ENCODE assay signal across 31 cellular contexts in the genomic region with DNA sequence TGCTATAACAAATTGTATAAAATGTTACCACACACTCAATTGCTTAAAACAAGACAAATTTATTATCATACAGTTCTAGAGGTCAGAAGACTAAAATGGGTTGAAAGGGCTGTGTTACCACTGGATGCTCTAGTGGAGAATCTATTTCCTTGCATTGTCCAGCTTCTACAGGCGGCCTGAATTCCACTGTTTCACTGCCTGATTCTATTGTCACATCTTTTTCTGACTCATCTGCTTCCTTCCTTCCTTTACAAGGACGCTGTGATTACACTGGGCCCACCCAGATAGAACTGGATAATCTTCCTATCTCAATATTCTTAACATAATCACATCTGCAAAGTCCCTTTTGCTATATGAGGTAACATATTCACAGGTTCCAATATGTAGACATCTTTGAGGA. TPM values are rescaled to one million over a fixed set of nuclear protein-coding genes. Genes with fewer than 3 reads are reported as not detected.
"Had no signal": no experiment of that assay in that cellular context is flagged by ENCODE, and none has a peak within 500 bp of the region (broad histone marks: within the 10 kb centered on the region; RNA-seq: fewer than 3 reads in every experiment).

No MANE protein-coding gene starts in this region.

- H3K36me3 ChIP-seq: ascending aorta, brain microvascular endothelial cell, esophagus squamous epithelium had no signal

- H3K9me3 Mint-ChIP-seq: activated CD4-positive, alpha-beta memory T cell treated with anti-CD3 and anti-CD28 coated beads, Interleukin-2, amount 10 ng/mL, durations not matched to agents 7 days and 5 days; activated CD4-positive, alpha-beta T cell treated with anti-CD3 and anti-CD28 coated beads, Interleukin-2, amount 10 ng/mL, durations not matched to agents 7 days and 5 days; activated naive CD4-positive, alpha-beta T cell treated with anti-CD3 and anti-CD28 coated beads, Interleukin-2, amount 10 ng/mL, durations not matched to agents 7 days and 5 days; activated naive CD8-positive, alpha-beta T cell treated with anti-CD3 and anti-CD28 coated beads, Interleukin-2, amount 10 ng/mL, durations not matched to agents 7 days and 5 days; central memory CD8-positive, alpha-beta T cell had no signal

- FAIRE-seq: bronchial epithelial cell, frontal cortex, TTC549 had no signal

- H3K27ac Mint-ChIP-seq: activated CD4-positive, alpha-beta memory T cell treated with anti-CD3 and anti-CD28 coated beads, Interleukin-2, amount 10 ng/mL, durations not matched to agents 7 days and 5 days; activated CD4-positive, alpha-beta T cell treated with anti-CD3 and anti-CD28 coated beads, Interleukin-2, amount 10 ng/mL, durations not matched to agents 7 days and 5 days; activated naive CD4-positive, alpha-beta T cell treated with anti-CD3 and anti-CD28 coated beads, Interleukin-2, amount 10 ng/mL, durations not matched to agents 7 days and 5 days; activated naive CD4-positive, alpha-beta T cell treated with anti-CD3 and anti-CD28 coated beads, Interleukin-2, amount 50 U/mL, for 72 hours; activated naive CD8-positive, alpha-beta T cell treated with anti-CD3 and anti-CD28 coated beads, Interleukin-2, amount 10 ng/mL, durations not matched to agents 7 days and 5 days; activated T-cell treated with anti-CD3 and anti-CD28 coated beads, Interleukin-2, amount 50 U/mL, for 24 hours; activated T-cell treated with anti-CD3 and anti-CD28 coated beads, Interleukin-2, amount 50 U/mL, for 72 hours; dendritic cell treated with granulocyte-macrophage colony-stimulating factor and Interleukin-4, amounts not matched to agents 40 ng/mL and 50 ng/mL, for 4 days; WTC11 had no signal

- ATAC-seq: activated naive CD4-positive, alpha-beta T cell treated with anti-CD3 and anti-CD28 coated beads, Interleukin-2, amount 50 U/mL, for 72 hours; activated T-cell treated with anti-CD3 and anti-CD28 coated beads, Interleukin-2, amount 50 U/mL, for 72 hours; WTC11 had no signal

- H3K4me3 ChIP-seq: ascending aorta, coronary artery, esophagus squamous epithelium had no signal

- H3K27me3 ChIP-seq: ascending aorta, brain microvascular endothelial cell, esophagus squamous epithelium had no signal

- H3K4me3 Mint-ChIP-seq: activated CD4-positive, alpha-beta memory T cell treated with anti-CD3 and anti-CD28 coated beads, Interleukin-2, amount 10 ng/mL, durations not matched to agents 7 days and 5 days; activated CD4-positive, alpha-beta T cell treated with anti-CD3 and anti-CD28 coated beads, Interleukin-2, amount 10 ng/mL, durations not matched to agents 7 days and 5 days; activated naive CD4-positive, alpha-beta T cell treated with anti-CD3 and anti-CD28 coated beads, Interleukin-2, amount 10 ng/mL, durations not matched to agents 7 days and 5 days; activated naive CD8-positive, alpha-beta T cell treated with anti-CD3 and anti-CD28 coated beads, Interleukin-2, amount 10 ng/mL, durations not matched to agents 7 days and 5 days; activated T-cell treated with anti-CD3 and anti-CD28 coated beads, Interleukin-2, amount 50 U/mL, for 24 hours; activated T-cell treated with anti-CD3 and anti-CD28 coated beads, Interleukin-2, amount 50 U/mL, for 72 hours; central memory CD8-positive, alpha-beta T cell; dendritic cell treated with granulocyte-macrophage colony-stimulating factor and Interleukin-4, amounts not matched to agents 40 ng/mL and 50 ng/mL, for 4 days; WTC11 had no signal

- H3K27me3 Mint-ChIP-seq: activated CD4-positive, alpha-beta memory T cell treated with anti-CD3 and anti-CD28 coated beads, Interleukin-2, amount 10 ng/mL, durations not matched to agents 7 days and 5 days; activated CD4-positive, alpha-beta T cell treated with anti-CD3 and anti-CD28 coated beads, Interleukin-2, amount 10 ng/mL, durations not matched to agents 7 days and 5 days; activated naive CD4-positive, alpha-beta T cell treated with anti-CD3 and anti-CD28 coated beads, Interleukin-2, amount 10 ng/mL, durations not matched to agents 7 days and 5 days; activated naive CD8-positive, alpha-beta T cell treated with anti-CD3 and anti-CD28 coated beads, Interleukin-2, amount 10 ng/mL, durations not matched to agents 7 days and 5 days; central memory CD8-positive, alpha-beta T cell; dendritic cell treated with granulocyte-macrophage colony-stimulating factor and Interleukin-4, amounts not matched to agents 40 ng/mL and 50 ng/mL, for 4 days had no signal

- H3K9me3 ChIP-seq: ascending aorta, esophagus squamous epithelium had no signal

- H3K4me1 ChIP-seq: ascending aorta, esophagus squamous epithelium had no signal

- DNase-seq: activated CD4-positive, alpha-beta memory T cell treated with anti-CD3 and anti-CD28 coated beads, Interleukin-2, amount 10 ng/mL, durations not matched to agents 7 days and 5 days; activated CD4-positive, alpha-beta T cell treated with anti-CD3 and anti-CD28 coated beads for 1 hour; activated CD4-positive, alpha-beta T cell treated with anti-CD3 and anti-CD28 coated beads for 4 hours; activated CD4-positive, alpha-beta T cell treated with anti-CD3 and anti-CD28 coated beads, Interleukin-2, amount 10 ng/mL, durations not matched to agents 7 days and 5 days; activated CD4-positive, alpha-beta T cell treated with anti-CD3 and anti-CD28 coated beads, Interleukin-2, amount 50 U/mL, for 4 hours; activated CD8-positive, alpha-beta memory T cell treated with anti-CD3 and anti-CD28 coated beads, Interleukin-2, amount 50 U/mL, for 48 hours; activated gamma-delta T cell; activated naive CD4-positive, alpha-beta T cell; activated naive CD4-positive, alpha-beta T cell treated with anti-CD3 and anti-CD28 coated beads, Interleukin-2, amount 10 ng/mL, durations not matched to agents 7 days and 5 days; activated naive CD8-positive, alpha-beta T cell treated with anti-CD3 and anti-CD28 coated beads, Interleukin-2, amount 10 ng/mL, durations not matched to agents 7 days and 5 days; activated T-cell treated with anti-CD3 and anti-CD28 coated beads for 4 hours; activated T-cell treated with anti-CD3 and anti-CD28 coated beads, Interleukin-2, amount 50 U/mL, for 24 hours; activated T-cell treated with anti-CD3 and anti-CD28 coated beads, Interleukin-2, amount 50 U/mL, for 72 hours; brain microvascular endothelial cell; effector CD8-positive, alpha-beta T cell; esophagus squamous epithelium; foreskin fibroblast; head of caudate nucleus; T-helper 2 cell had no signal

- H3K27ac ChIP-seq: ascending aorta, brain microvascular endothelial cell, coronary artery, epithelial cell of prostate, esophagus squamous epithelium, VCaP had no signal

- H3K4me1 Mint-ChIP-seq: activated CD4-positive, alpha-beta memory T cell treated with anti-CD3 and anti-CD28 coated beads, Interleukin-2, amount 10 ng/mL, durations not matched to agents 7 days and 5 days; activated CD4-positive, alpha-beta T cell treated with anti-CD3 and anti-CD28 coated beads, Interleukin-2, amount 10 ng/mL, durations not matched to agents 7 days and 5 days; activated naive CD4-positive, alpha-beta T cell treated with anti-CD3 and anti-CD28 coated beads, Interleukin-2, amount 10 ng/mL, durations not matched to agents 7 days and 5 days; activated naive CD8-positive, alpha-beta T cell treated with anti-CD3 and anti-CD28 coated beads, Interleukin-2, amount 10 ng/mL, durations not matched to agents 7 days and 5 days; central memory CD8-positive, alpha-beta T cell; WTC11 had no signal

- H3K36me3 Mint-ChIP-seq: activated naive CD4-positive, alpha-beta T cell treated with anti-CD3 and anti-CD28 coated beads, Interleukin-2, amount 10 ng/mL, durations not matched to agents 7 days and 5 days; activated naive CD8-positive, alpha-beta T cell treated with anti-CD3 and anti-CD28 coated beads, Interleukin-2, amount 10 ng/mL, durations not matched to agents 7 days and 5 days had no signal

RNA-seq across cellular contexts. Expression of gene ARMCX1, which starts 19.4 kb away (rescaled TPM):
- total RNA-seq: T-helper 1 cell treated with Interleukin-12 subunit alpha and Interleukin-12 subunit beta and Interleukin-4 antibody, amounts not matched to agents 30 ng/mL and 1 ng/mL, for 36 hours had no signal
